Comparison of ENCODE assay signal across 8 cellular contexts in the genomic region with DNA sequence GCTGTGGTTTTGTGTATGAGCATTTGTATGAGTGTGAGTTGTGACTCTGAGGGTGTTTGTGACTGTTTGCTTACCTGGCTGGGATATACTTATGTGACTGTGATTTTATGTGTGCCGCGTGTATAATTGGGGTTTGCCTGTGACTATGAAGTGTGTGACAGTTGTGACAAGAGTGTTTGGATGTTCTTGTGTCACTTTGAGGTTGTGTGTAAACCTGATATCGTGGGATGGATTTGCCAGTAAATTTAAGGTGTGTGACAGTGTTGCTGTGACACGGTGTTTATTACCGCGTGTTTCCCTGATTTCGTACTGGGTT. TPM values are rescaled to one million over a fixed set of nuclear protein-coding genes. Genes with fewer than 3 reads are reported as not detected.
DNase-seq lines count a peak whose midpoint lies in the region; ATAC-seq and TF ChIP-seq lines count a peak whose summit lies in the region.

No MANE protein-coding gene starts in this region.

- H3K27ac ChIP-seq in HEK293 (ENCODE audit: extremely low read depth, low read depth, low read length): peak overlapping the region; percentile 57
- no peak overlapping the region for H3K27ac ChIP-seq in hepatocyte
- no peak overlapping the region for H3K27ac ChIP-seq in smooth muscle cell (ENCODE audit: low read depth)

- H3K4me3 ChIP-seq in HEK293 (ENCODE audit: low read depth, low read length) (peak overlapping the region; percentile 73), WI38 (ENCODE audit: low read depth, low read length) (peak overlapping the region; percentile 97), hepatocyte (peak overlapping the region; percentile 65), smooth muscle cell (peak overlapping the region; percentile 80)

- no peaks in the 10 kb centered on the region for H3F3A ChIP-seq in smooth muscle cell (ENCODE audit: low read depth)

- CTCF ChIA-PET in HEK293 (lab: Yijun Ruan, JAX): interaction anchor here (1.5 kb wide), 1 partner anchor 8 kb away, joined by 4 read pairs; no protein-coding TSS in a partner anchor

- DNase-seq in hepatocyte (ENCODE audit: low spot score) (no peak), smooth muscle cell (lab: John Stamatoyannopoulos, UW; ENCODE audit: unreplicated experiment) (no peak), hepatic stellate cell (ENCODE audit: low spot score) (no peak), AG08395 (ENCODE audit: low spot score) (no peak)

- ATAC-seq in HG03457 (IDR thresholded peaks at IDR 0.05; ENCODE audit: unreplicated experiment): no peak
- ATAC-seq in HG03565 (IDR thresholded peaks at IDR 0.05; ENCODE audit: unreplicated experiment): no peak

- no peak for TF ChIP-seq CTCF in HEK293 (tag by site-specific recombination; IDR thresholded peaks at IDR 0.05)
- TF ChIP-seq CTCF in WI38 (IDR thresholded peaks at IDR 0.05; ENCODE audit: low read depth, low read length): no peak
- TF ChIP-seq CTCF in hepatocyte (IDR thresholded peaks at IDR 0.05; ENCODE audit: poor library complexity): no peak
- no peak for TF ChIP-seq CTCF in smooth muscle cell (IDR thresholded peaks at IDR 0.05; ENCODE audit: borderline replicate concordance, insufficient read depth, poor library complexity, severe bottlenecking)

- H3K36me3 ChIP-seq in HEK293 (ENCODE audit: control insufficient read depth in 2 of 2, insufficient read depth in 1 of 2, low read length in 2 of 2) (peaks cover 25 to 30% of the 10 kb centered on the region in 2 experiments), hepatocyte (replicated peaks; ENCODE audit: insufficient read depth, low read depth) (no peaks in the 10 kb centered on the region), smooth muscle cell (ENCODE audit: low read depth) (peaks cover 7% of the 10 kb centered on the region)

- peaks cover 10% of the 10 kb centered on the region for H3K9me3 ChIP-seq in HEK293 (ENCODE audit: control insufficient read depth, insufficient read depth, low read depth, low read length)
- H3K9me3 ChIP-seq in hepatocyte (ENCODE audit: low read depth): peaks cover 17% of the 10 kb centered on the region
- H3K9me3 ChIP-seq in smooth muscle cell (replicated peaks; ENCODE audit: low read depth): peaks cover 8% of the 10 kb centered on the region

- peak overlapping the region; percentile 55 for H3K9ac ChIP-seq in smooth muscle cell (ENCODE audit: low read depth)

- WGBS in hepatocyte (ENCODE audit: low lambda C conversion rate, missing lambda C conversion rate): 14% methylated on average over 7 of the region's 7 CpGs
- 13% methylated on average over 7 of the region's 7 CpGs for WGBS in smooth muscle cell (ENCODE audit: low lambda C conversion rate)

- H3K4me1 ChIP-seq in HEK293 (ENCODE audit: control insufficient read depth, insufficient read depth, low read length): peaks cover 7% of the 10 kb centered on the region; the same call in 1 of the 2 replicates
- peaks cover 6% of the 10 kb centered on the region for H3K4me1 ChIP-seq in hepatocyte (ENCODE audit: insufficient read depth)
- H3K4me1 ChIP-seq in smooth muscle cell (ENCODE audit: low read depth): peaks cover 6% of the 10 kb centered on the region

- POLR2A ChIA-PET in HEK293 (lab: Yijun Ruan, JAX): interaction anchor here (0.6 to 1.8 kb wide), 22 partner anchors 8 to 700 kb away, joined by 3 to 12 read pairs (median 6); a partner anchor contains a TSS

- H2AFZ ChIP-seq in hepatocyte (peak overlapping the region; percentile 73), smooth muscle cell (ENCODE audit: low read depth) (peak overlapping the region; percentile 97)

- peak overlapping the region; percentile 95 for H3K4me2 ChIP-seq in hepatocyte
- H3K4me2 ChIP-seq in smooth muscle cell: peak overlapping the region; percentile 86

- H3K27me3 ChIP-seq in hepatocyte (no peaks in the 10 kb centered on the region), smooth muscle cell (ENCODE audit: low read depth) (no peaks in the 10 kb centered on the region)

- no peaks in the 10 kb centered on the region for H3K9me2 ChIP-seq in hepatocyte (replicated peaks; ENCODE audit: insufficient read depth)

- H3K79me2 ChIP-seq in hepatocyte: peaks cover 51% of the 10 kb centered on the region
- peaks cover 29% of the 10 kb centered on the region for H3K79me2 ChIP-seq in smooth muscle cell (ENCODE audit: low read depth)

- H4K20me1 ChIP-seq in hepatocyte (ENCODE audit: insufficient read depth, poor library complexity, severe bottlenecking) (no peaks in the 10 kb centered on the region), smooth muscle cell (ENCODE audit: low read depth) (no peaks in the 10 kb centered on the region)

TF ChIP-seq in HEK293, 187 proteins besides CTCF, POLR2A, EP300 and RAD21 (continues in another document):
- TF ChIP-seq, protein P1, sequence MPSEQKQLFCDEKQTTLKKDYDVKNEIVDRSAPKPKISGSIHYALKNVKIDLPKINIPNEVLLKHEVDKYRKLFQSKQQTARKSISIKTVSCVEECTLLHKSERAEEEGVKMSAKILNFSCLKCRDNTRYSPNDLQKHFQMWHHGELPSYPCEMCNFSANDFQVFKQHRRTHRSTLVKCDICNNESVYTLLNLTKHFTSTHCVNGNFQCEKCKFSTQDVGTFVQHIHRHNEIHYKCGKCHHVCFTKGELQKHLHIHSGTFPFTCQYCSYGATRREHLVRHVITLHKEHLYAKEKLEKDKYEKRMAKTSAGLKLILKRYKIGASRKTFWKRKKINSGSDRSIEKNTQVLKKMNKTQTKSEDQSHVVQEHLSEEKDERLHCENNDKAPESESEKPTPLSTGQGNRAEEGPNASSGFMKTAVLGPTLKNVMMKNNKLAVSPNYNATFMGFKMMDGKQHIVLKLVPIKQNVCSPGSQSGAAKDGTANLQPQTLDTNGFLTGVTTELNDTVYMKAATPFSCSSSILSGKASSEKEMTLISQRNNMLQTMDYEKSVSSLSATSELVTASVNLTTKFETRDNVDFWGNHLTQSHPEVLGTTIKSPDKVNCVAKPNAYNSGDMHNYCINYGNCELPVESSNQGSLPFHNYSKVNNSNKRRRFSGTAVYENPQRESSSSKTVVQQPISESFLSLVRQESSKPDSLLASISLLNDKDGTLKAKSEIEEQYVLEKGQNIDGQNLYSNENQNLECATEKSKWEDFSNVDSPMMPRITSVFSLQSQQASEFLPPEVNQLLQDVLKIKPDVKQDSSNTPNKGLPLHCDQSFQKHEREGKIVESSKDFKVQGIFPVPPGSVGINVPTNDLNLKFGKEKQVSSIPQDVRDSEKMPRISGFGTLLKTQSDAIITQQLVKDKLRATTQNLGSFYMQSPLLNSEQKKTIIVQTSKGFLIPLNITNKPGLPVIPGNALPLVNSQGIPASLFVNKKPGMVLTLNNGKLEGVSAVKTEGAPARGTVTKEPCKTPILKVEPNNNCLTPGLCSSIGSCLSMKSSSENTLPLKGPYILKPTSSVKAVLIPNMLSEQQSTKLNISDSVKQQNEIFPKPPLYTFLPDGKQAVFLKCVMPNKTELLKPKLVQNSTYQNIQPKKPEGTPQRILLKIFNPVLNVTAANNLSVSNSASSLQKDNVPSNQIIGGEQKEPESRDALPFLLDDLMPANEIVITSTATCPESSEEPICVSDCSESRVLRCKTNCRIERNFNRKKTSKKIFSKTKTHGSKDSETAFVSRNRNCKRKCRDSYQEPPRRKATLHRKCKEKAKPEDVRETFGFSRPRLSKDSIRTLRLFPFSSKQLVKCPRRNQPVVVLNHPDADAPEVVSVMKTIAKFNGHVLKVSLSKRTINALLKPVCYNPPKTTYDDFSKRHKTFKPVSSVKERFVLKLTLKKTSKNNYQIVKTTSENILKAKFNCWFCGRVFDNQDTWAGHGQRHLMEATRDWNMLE (tag by site-specific recombination; conservative IDR thresholded peaks at IDR 0.05; ENCODE audit: low read depth): no peak
- TF ChIP-seq RBAK (tag by site-specific recombination; IDR thresholded peaks at IDR 0.05): peak; percentile 62
- 0 out of 2 replicates have a peak, but pooled peaks have one; percentile 43 for TF ChIP-seq ZNF777 (tag by site-specific recombination; IDR thresholded peaks at IDR 0.05; ENCODE audit: borderline replicate concordance)
- TF ChIP-seq, protein P2, sequence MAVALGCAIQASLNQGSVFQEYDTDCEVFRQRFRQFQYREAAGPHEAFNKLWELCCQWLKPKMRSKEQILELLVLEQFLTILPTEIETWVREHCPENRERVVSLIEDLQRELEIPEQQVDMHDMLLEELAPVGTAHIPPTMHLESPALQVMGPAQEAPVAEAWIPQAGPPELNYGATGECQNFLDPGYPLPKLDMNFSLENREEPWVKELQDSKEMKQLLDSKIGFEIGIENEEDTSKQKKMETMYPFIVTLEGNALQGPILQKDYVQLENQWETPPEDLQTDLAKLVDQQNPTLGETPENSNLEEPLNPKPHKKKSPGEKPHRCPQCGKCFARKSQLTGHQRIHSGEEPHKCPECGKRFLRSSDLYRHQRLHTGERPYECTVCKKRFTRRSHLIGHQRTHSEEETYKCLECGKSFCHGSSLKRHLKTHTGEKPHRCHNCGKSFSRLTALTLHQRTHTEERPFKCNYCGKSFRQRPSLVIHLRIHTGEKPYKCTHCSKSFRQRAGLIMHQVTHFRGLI (tag by site-specific recombination; IDR thresholded peaks at IDR 0.05): no peak
- 0 out of 2 replicates have a peak, but pooled peaks have one; percentile 16 for TF ChIP-seq ZNF114 (tag by site-specific recombination; IDR thresholded peaks at IDR 0.05)
- no peak for TF ChIP-seq ZNF169 (tag by site-specific recombination; IDR thresholded peaks at IDR 0.05)
- no peak for TF ChIP-seq ZNF311 (tag by site-specific recombination; IDR thresholded peaks at IDR 0.05; ENCODE audit: borderline replicate concordance)
- no peak for TF ChIP-seq MYNN (tag by site-specific recombination; IDR thresholded peaks at IDR 0.05; ENCODE audit: borderline replicate concordance)
- TF ChIP-seq ZNF76 (tag by site-specific recombination; IDR thresholded peaks at IDR 0.05; ENCODE audit: borderline replicate concordance, low read depth): no peak

RNA-seq across cellular contexts. Expression of a gene that starts 0.4 kb away (rescaled TPM):
- 12.9 and 14.8 TPM in 2 replicates for total RNA-seq in hepatocyte
- 4.9 and 6.0 TPM in 2 replicates for polyA plus RNA-seq in hepatocyte
- 2.4 and 11.0 TPM in 2 replicates for total RNA-seq in smooth muscle cell
- polyA plus RNA-seq in smooth muscle cell: 3.2 and 4.9 TPM in 2 replicates
